8 cellular contexts compared by ENCODE assay signal in the genomic region with DNA sequence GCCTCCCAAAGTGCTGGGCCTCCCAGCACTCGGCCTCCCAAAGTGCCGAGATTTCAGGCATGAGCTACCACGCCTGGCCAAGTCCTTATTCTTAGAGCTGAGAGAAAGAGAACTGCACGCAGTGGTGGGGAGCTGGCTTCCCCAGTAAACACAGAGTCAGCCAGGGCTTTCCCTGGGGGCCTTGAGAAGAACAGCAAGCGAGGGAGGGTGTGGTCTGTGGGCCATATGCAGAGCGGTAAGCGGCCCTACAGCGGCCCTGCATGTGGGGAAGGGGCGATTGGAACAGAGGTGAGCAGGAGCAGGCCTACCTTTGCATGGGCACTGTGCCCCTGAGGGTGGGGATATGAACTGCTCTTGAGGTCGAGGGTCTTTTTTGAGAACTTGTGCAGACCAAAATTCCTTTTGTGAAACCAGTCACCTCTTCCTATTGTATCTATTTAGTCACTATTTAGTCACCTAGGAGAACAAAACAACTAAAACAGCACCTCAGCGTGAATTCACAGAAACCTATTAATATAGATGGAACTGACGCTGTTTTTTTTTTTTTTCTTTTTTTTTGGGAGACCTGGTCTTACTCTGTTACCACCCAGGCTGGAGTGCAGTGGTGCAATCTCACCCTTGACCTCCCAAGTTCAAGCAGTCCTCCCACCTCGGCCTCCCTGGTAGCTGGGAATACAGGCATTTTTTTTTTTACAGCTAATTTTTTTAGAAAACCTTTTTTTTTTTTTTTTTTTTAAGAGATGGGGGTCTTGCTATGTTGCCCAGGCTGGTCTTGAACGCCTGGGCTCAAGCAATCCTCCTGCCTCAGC. TPM values are rescaled to one million over a fixed set of nuclear protein-coding genes. Genes with fewer than 3 reads are reported as not detected.
DNase-seq lines count a peak whose midpoint lies in the region; TF ChIP-seq lines count a peak whose summit lies in the region.

No MANE protein-coding gene starts in this region.

- H3K36me3 Mint-ChIP-seq in H9 (ENCODE audit: insufficient read depth in 1 of 3, low read depth in 3 of 3): peaks cover 4 to 13% (median 4%) of the 10 kb centered on the region in 3 experiments; a peak in 4 of 7 replicates

- H3K9me3 ChIP-seq in DOHH2 (ENCODE audit: control insufficient read depth, insufficient read depth, low read length) (peaks cover 4% of the 10 kb centered on the region; the same call in 1 of the 2 replicates), H9 (ENCODE audit: control insufficient read depth, low read depth, low read length) (no peaks in the 10 kb centered on the region), WERI-Rb-1 (ENCODE audit: severe bottlenecking) (no peaks in the 10 kb centered on the region), esophagus (ENCODE audit: control insufficient read depth in 2 of 2, insufficient read depth in 1 of 2, low read depth in 1 of 2, low read length in 1 of 2) (no peaks in the 10 kb centered on the region), MM.1S (replicated peaks; ENCODE audit: insufficient read depth, low read length) (no peaks in the 10 kb centered on the region)

- H4K8ac ChIP-seq in H9 (replicated peaks; ENCODE audit: insufficient read length, low read depth, low read length): no peak overlapping the region

- no peaks in the 10 kb centered on the region for H3F3A ChIP-seq in DOHH2 (ENCODE audit: control insufficient read depth, insufficient read depth)
- H3F3A ChIP-seq in MM.1S (ENCODE audit: insufficient read depth, low read length): no peaks in the 10 kb centered on the region

- H3K79me1 ChIP-seq in H9 (ENCODE audit: insufficient read depth, low read depth, low read length, poor library complexity, severe bottlenecking): no peaks in the 10 kb centered on the region

- no peaks in the 10 kb centered on the region for H3K23me2 ChIP-seq in H9 (ENCODE audit: insufficient read length, low read depth, low read length, poor library complexity, severe bottlenecking)

- no peak overlapping the region for H3T11ph ChIP-seq in H9 (ENCODE audit: low read length)

- H2BK120ac ChIP-seq in H9 (ENCODE audit: low read depth, low read length, poor library complexity, severe bottlenecking): no peak overlapping the region

- H4K20me1 ChIP-seq in DOHH2 (ENCODE audit: control insufficient read depth, insufficient read depth, low read depth, low read length): peaks cover 2% of the 10 kb centered on the region; the same call in 1 of the 2 replicates
- H4K20me1 ChIP-seq in H9 (ENCODE audit: control insufficient read depth, insufficient read depth, insufficient read length): no peaks in the 10 kb centered on the region
- H4K20me1 ChIP-seq in MM.1S (ENCODE audit: insufficient read depth, low read length): no peaks in the 10 kb centered on the region

- TF ChIP-seq CTCF in DOHH2 (IDR thresholded peaks at IDR 0.05; ENCODE audit: low read depth, low read length, poor library complexity, severe bottlenecking) (no peak), H9 (conservative IDR thresholded peaks at IDR 0.05) (no peak; the same call in 2 of the 3 replicates), WERI-Rb-1 (IDR thresholded peaks at IDR 0.05; ENCODE audit: low read depth, low read length) (no peak), MM.1S (IDR thresholded peaks at IDR 0.05; ENCODE audit: low read length) (no peak)

- H3K4me1 Mint-ChIP-seq in H9: peaks cover 56 to 75% of the 10 kb centered on the region in 2 experiments

- no peak overlapping the region for H3K4me3 Mint-ChIP-seq in H9

- no peak overlapping the region for H2BK15ac ChIP-seq in H9 (ENCODE audit: low read depth, low read length)

- H2AK5ac ChIP-seq in H9 (ENCODE audit: insufficient read length, low read length): no peak overlapping the region

- H2BK12ac ChIP-seq in H9 (ENCODE audit: insufficient read length, low read depth, low read length): no peak overlapping the region

- no peaks in the 10 kb centered on the region for H3K27me3 ChIP-seq in DOHH2 (ENCODE audit: control insufficient read depth, low read length)
- H3K27me3 ChIP-seq in H9 (ENCODE audit: insufficient read depth, low read length): no peaks in the 10 kb centered on the region
- H3K27me3 ChIP-seq in WERI-Rb-1 (ENCODE audit: insufficient read depth, low read depth, severe bottlenecking): no peaks in the 10 kb centered on the region
- H3K27me3 ChIP-seq in esophagus (ENCODE audit: control insufficient read depth in 1 of 2, insufficient read depth in 2 of 2, low read length in 2 of 2): no peaks in the 10 kb centered on the region
- no peaks in the 10 kb centered on the region for H3K27me3 ChIP-seq in MM.1S (replicated peaks; ENCODE audit: insufficient read depth, low read length)

- H4K91ac ChIP-seq in H9 (ENCODE audit: insufficient read length, low read depth, low read length): no peak overlapping the region

- no peak overlapping the region for H2BK5ac ChIP-seq in H9 (ENCODE audit: insufficient read length, low read length)

- no peak overlapping the region for H3K27ac ChIP-seq in DOHH2 (ENCODE audit: low read depth, low read length)
- H3K27ac ChIP-seq in H9 (ENCODE audit: insufficient read length, low read depth, low read length): no peak overlapping the region
- H3K27ac ChIP-seq in WERI-Rb-1: peak overlapping the region; percentile 25
- peak overlapping the region; percentile 78 to 97 for H3K27ac ChIP-seq in esophagus (ENCODE audit: low read depth in 2 of 2, low read length in 1 of 2)
- H3K27ac ChIP-seq in skin epidermis: peak overlapping the region in 20 of 21 experiments; percentile 33 to 92 (median 78)
- no peak overlapping the region for H3K27ac ChIP-seq in MM.1S (ENCODE audit: low read length)

- H3K4me1 ChIP-seq in DOHH2 (ENCODE audit: control insufficient read depth, low read length): peaks cover 35% of the 10 kb centered on the region
- peaks cover 4% of the 10 kb centered on the region; the same call in 1 of the 2 replicates for H3K4me1 ChIP-seq in H9 (ENCODE audit: insufficient read depth, low read length)
- H3K4me1 ChIP-seq in esophagus (ENCODE audit: control insufficient read depth in 2 of 2, insufficient read depth in 2 of 2, low read length in 1 of 2): peaks cover 29 to 65% of the 10 kb centered on the region in 2 donors
- no peaks in the 10 kb centered on the region for H3K4me1 ChIP-seq in MM.1S (ENCODE audit: low read length)

- peaks cover 22% of the 10 kb centered on the region for H3K79me2 ChIP-seq in DOHH2 (ENCODE audit: control insufficient read depth, low read length)
- H3K79me2 ChIP-seq in H9 (ENCODE audit: insufficient read depth, low read length): no peaks in the 10 kb centered on the region
- H3K79me2 ChIP-seq in MM.1S (ENCODE audit: low read length): no peaks in the 10 kb centered on the region

- DNase-seq in H9 (peak; percentile 46), WERI-Rb-1 (no peak), MM.1S (no peak), ACHN (no peak), GM19240 (ENCODE audit: insufficient read length, low spot score) (no peak)

- H3K9me3 Mint-ChIP-seq in H9: no peaks in the 10 kb centered on the region; a peak in 1 of 5 replicates

- H2BK20ac ChIP-seq in H9 (ENCODE audit: low read depth, low read length, poor library complexity, severe bottlenecking): no peak overlapping the region

- no CpG with 5 or more reads among the region's 14 CpGs for WGBS in H9 (ENCODE audit: extremely low coverage, insufficient read length, low lambda C conversion rate)
- WGBS in esophagus, 2 donors: 54 to 63% methylated on average over 14 of the region's 14 CpGs

- peak overlapping the region; percentile 49 for H3K4me2 ChIP-seq in DOHH2 (ENCODE audit: low read length)
- no peak overlapping the region for H3K4me2 ChIP-seq in H9 (ENCODE audit: insufficient read depth, insufficient read length, low read length)
- H3K4me2 ChIP-seq in MM.1S (ENCODE audit: low read depth, low read length): no peak overlapping the region

- H3K36me3 ChIP-seq in DOHH2 (ENCODE audit: control insufficient read depth, low read length) (0 out of 2 replicates have a peak, but pooled peaks cover 3% of the 10 kb centered on the region), WERI-Rb-1 (peaks cover 10% of the 10 kb centered on the region), esophagus (ENCODE audit: control insufficient read depth in 2 of 2, insufficient read depth in 2 of 2, low read length in 1 of 2) (peaks cover 0 to 16% of the 10 kb centered on the region in 2 donors), MM.1S (replicated peaks; ENCODE audit: insufficient read depth, low read length) (no peaks in the 10 kb centered on the region; the same call in 1 of the 2 replicates)

- H3K27ac Mint-ChIP-seq in H9: peak overlapping the region in 2 of 3 experiments; percentile 56 to 64; a peak in 1 of 7 replicates

- H3K9ac ChIP-seq in H9 (ENCODE audit: extremely low read depth, insufficient read length, low read length) (no peak overlapping the region), MM.1S (ENCODE audit: low read length) (no peak overlapping the region)

- H3K4ac ChIP-seq in H9 (ENCODE audit: low read depth, low read length): no peak overlapping the region

- no peak overlapping the region for H2AFZ ChIP-seq in H9 (ENCODE audit: low read length)
- H2AFZ ChIP-seq in MM.1S (ENCODE audit: low read length): no peak overlapping the region

- H3K4me3 ChIP-seq in DOHH2 (ENCODE audit: low read length) (peak overlapping the region; percentile 4; the same call in 1 of the 2 replicates), WERI-Rb-1 (ENCODE audit: low read depth, low read length) (no peak overlapping the region), esophagus (ENCODE audit: low read depth in 1 of 2, low read length in 2 of 2) (no peak overlapping the region), skin epidermis (no peak overlapping the region), MM.1S (ENCODE audit: low read length) (no peak overlapping the region)

- no peaks in the 10 kb centered on the region for H3K27me3 Mint-ChIP-seq in H9 (ENCODE audit: low read depth)

- H3K18ac ChIP-seq in H9 (ENCODE audit: insufficient read length, low read depth, low read length): no peak overlapping the region

- in situ Hi-C loops in ACHN (cut with HindIII; ENCODE audit: low pct_ligation_motif_present, low pct_unique_long_range_greater_than_20kb, low sequenced_read_pairs): no loop called here

- no peak overlapping the region for H3K23ac ChIP-seq in H9 (ENCODE audit: insufficient read length, low read depth, low read length)

- H4K5ac ChIP-seq in H9 (ENCODE audit: insufficient read length, low read depth, low read length): no peak overlapping the region

- no peak overlapping the region for H3K14ac ChIP-seq in H9 (ENCODE audit: insufficient read depth, low read length)

- no peak overlapping the region for H3K56ac ChIP-seq in H9 (ENCODE audit: insufficient read length, low read depth, low read length)

- H3K9me2 ChIP-seq in DOHH2 (replicated peaks; ENCODE audit: control insufficient read depth, low read length): no peaks in the 10 kb centered on the region
- H3K9me2 ChIP-seq in MM.1S (replicated peaks; ENCODE audit: insufficient read depth, low read length): no peaks in the 10 kb centered on the region

RNA-seq across cellular contexts. Expression of a gene that starts 36.9 kb away (rescaled TPM):
- 0.07 TPM in 1 of 2 replicates, not detected in the other for total RNA-seq in H9 (2021)
- polyA plus RNA-seq in esophagus: under 1 TPM in 1 of 2 donors, not detected in 1; 0.02 TPM

RNA-seq across cellular contexts. Expression of a gene that starts 46.7 kb away (rescaled TPM):
- total RNA-seq in H9 (2021): 46.6 and 46.8 TPM in 2 replicates
- polyA plus RNA-seq in esophagus: 10 to 100 TPM; 50.6 to 63.2 TPM

Comparison
In these comparisons a context has a peak if more than half of its experiments do, and no peak if none do; other contexts are left out.
1. H3K27ac ChIP-seq: peak in WERI-Rb-1 (single experiment), esophagus (2 of 2) and skin epidermis (20 of 21); none in DOHH2 (single experiment), H9 (single experiment) and MM.1S (single experiment).